1 cellular context compared by ENCODE assay signal in the genomic region with DNA sequence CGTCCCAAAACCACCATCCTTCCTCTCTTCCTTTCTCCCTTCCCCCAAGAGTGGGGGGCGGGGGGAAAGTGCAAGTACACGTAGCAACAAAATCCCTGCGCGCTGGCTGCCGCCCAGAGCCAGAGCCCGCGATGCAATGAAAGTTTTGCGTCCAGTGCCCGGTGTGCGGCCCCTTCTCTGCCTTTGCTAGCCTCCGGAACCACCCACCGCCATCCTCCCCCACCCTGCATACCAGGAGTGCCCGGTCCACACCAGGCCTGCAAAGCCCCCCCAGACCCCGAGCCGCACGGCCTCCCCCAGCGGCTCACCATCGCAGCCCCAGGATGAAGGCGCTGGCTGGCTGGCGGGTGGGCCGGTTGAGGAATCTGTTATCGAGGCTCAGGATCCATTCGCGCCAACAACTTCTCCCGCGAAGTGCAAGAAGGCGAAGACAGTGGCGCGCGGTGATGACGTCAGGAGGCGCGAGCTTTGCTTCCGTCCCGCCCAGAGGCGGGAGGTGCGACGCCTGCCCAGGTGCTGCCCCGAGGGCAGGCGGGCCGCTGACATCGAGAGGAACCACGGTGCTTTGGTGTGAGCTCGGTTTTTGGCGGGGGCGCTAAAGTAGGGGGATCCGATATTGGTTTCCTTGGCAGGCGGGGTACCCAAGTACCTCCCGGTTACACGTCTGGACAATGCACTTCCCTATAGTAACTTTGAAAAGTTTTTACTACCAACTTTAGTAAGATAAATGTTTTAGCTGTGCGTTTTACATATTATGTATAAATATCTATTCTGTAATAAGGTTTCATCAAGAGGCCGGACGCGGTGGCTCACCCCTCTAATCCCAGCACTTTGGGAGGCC.
TF ChIP-seq lines count a peak whose summit lies in the region.

A gene with protein sequence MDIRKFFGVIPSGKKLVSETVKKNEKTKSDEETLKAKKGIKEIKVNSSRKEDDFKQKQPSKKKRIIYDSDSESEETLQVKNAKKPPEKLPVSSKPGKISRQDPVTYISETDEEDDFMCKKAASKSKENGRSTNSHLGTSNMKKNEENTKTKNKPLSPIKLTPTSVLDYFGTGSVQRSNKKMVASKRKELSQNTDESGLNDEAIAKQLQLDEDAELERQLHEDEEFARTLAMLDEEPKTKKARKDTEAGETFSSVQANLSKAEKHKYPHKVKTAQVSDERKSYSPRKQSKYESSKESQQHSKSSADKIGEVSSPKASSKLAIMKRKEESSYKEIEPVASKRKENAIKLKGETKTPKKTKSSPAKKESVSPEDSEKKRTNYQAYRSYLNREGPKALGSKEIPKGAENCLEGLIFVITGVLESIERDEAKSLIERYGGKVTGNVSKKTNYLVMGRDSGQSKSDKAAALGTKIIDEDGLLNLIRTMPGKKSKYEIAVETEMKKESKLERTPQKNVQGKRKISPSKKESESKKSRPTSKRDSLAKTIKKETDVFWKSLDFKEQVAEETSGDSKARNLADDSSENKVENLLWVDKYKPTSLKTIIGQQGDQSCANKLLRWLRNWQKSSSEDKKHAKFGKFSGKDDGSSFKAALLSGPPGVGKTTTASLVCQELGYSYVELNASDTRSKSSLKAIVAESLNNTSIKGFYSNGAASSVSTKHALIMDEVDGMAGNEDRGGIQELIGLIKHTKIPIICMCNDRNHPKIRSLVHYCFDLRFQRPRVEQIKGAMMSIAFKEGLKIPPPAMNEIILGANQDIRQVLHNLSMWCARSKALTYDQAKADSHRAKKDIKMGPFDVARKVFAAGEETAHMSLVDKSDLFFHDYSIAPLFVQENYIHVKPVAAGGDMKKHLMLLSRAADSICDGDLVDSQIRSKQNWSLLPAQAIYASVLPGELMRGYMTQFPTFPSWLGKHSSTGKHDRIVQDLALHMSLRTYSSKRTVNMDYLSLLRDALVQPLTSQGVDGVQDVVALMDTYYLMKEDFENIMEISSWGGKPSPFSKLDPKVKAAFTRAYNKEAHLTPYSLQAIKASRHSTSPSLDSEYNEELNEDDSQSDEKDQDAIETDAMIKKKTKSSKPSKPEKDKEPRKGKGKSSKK (minus strand): TSS at position 432 of the 841 bp plus-strand sequence. CDS start 121 bp downstream, at position 311.

TF ChIP-seq in GM12878, 131 proteins besides CTCF, POLR2A, EP300 and RAD21 (continued from another document and continues in another):
- TF ChIP-seq, protein P1, sequence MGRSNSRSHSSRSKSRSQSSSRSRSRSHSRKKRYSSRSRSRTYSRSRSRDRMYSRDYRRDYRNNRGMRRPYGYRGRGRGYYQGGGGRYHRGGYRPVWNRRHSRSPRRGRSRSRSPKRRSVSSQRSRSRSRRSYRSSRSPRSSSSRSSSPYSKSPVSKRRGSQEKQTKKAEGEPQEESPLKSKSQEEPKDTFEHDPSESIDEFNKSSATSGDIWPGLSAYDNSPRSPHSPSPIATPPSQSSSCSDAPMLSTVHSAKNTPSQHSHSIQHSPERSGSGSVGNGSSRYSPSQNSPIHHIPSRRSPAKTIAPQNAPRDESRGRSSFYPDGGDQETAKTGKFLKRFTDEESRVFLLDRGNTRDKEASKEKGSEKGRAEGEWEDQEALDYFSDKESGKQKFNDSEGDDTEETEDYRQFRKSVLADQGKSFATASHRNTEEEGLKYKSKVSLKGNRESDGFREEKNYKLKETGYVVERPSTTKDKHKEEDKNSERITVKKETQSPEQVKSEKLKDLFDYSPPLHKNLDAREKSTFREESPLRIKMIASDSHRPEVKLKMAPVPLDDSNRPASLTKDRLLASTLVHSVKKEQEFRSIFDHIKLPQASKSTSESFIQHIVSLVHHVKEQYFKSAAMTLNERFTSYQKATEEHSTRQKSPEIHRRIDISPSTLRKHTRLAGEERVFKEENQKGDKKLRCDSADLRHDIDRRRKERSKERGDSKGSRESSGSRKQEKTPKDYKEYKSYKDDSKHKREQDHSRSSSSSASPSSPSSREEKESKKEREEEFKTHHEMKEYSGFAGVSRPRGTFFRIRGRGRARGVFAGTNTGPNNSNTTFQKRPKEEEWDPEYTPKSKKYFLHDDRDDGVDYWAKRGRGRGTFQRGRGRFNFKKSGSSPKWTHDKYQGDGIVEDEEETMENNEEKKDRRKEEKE (IDR thresholded peaks at IDR 0.05): no peak
- peak; percentile 11 for TF ChIP-seq RUNX3 (IDR thresholded peaks at IDR 0.05; ENCODE audit: low read length)
- peak; percentile 54; the same call in 1 of the 2 replicates for TF ChIP-seq JUND (IDR thresholded peaks at IDR 0.05; ENCODE audit: low read depth, low read length)
- TF ChIP-seq, protein P2, sequence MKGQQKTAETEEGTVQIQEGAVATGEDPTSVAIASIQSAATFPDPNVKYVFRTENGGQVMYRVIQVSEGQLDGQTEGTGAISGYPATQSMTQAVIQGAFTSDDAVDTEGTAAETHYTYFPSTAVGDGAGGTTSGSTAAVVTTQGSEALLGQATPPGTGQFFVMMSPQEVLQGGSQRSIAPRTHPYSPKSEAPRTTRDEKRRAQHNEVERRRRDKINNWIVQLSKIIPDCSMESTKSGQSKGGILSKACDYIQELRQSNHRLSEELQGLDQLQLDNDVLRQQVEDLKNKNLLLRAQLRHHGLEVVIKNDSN (IDR thresholded peaks at IDR 0.05; ENCODE audit: borderline replicate concordance, extremely low read length, insufficient read depth, low read depth, low read length): no peak
- TF ChIP-seq BHLHE40 (IDR thresholded peaks at IDR 0.05; ENCODE audit: borderline replicate concordance in 1 of 2, low read depth in 2 of 2, low read length in 1 of 2): peak; percentile 53 to 67; a peak in 3 of 4 replicates
- TF ChIP-seq CBX3 (IDR thresholded peaks at IDR 0.05; ENCODE audit: borderline replicate concordance, low read depth): no peak
- TF ChIP-seq, protein P3, sequence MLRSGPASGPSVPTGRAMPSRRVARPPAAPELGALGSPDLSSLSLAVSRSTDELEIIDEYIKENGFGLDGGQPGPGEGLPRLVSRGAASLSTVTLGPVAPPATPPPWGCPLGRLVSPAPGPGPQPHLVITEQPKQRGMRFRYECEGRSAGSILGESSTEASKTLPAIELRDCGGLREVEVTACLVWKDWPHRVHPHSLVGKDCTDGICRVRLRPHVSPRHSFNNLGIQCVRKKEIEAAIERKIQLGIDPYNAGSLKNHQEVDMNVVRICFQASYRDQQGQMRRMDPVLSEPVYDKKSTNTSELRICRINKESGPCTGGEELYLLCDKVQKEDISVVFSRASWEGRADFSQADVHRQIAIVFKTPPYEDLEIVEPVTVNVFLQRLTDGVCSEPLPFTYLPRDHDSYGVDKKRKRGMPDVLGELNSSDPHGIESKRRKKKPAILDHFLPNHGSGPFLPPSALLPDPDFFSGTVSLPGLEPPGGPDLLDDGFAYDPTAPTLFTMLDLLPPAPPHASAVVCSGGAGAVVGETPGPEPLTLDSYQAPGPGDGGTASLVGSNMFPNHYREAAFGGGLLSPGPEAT (IDR thresholded peaks at IDR 0.05; ENCODE audit: low read depth): peak; percentile 92
- TF ChIP-seq, protein P4, sequence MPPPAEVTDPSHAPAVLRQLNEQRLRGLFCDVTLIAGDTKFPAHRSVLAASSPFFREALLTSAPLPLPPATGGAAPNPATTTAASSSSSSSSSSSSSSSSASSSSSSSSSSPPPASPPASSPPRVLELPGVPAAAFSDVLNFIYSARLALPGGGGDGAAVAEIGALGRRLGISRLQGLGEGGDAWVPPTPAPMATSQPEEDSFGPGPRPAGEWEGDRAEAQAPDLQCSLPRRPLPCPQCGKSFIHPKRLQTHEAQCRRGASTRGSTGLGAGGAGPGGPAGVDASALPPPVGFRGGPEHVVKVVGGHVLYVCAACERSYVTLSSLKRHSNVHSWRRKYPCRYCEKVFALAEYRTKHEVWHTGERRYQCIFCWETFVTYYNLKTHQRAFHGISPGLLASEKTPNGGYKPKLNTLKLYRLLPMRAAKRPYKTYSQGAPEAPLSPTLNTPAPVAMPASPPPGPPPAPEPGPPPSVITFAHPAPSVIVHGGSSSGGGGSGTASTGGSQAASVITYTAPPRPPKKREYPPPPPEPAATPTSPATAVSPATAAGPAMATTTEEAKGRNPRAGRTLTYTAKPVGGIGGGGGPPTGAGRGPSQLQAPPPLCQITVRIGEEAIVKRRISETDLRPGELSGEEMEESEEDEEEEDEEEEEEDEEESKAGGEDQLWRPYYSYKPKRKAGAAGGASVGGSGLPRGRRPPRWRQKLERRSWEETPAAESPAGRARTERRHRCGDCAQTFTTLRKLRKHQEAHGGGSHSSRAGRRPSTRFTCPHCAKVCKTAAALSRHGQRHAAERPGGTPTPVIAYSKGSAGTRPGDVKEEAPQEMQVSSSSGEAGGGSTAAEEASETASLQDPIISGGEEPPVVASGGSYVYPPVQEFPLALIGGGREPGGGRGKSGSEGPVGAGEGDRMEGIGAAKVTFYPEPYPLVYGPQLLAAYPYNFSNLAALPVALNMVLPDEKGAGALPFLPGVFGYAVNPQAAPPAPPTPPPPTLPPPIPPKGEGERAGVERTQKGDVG (CRISPR knock-in tag; IDR thresholded peaks at IDR 0.05): no peak
- TF ChIP-seq, protein P5, sequence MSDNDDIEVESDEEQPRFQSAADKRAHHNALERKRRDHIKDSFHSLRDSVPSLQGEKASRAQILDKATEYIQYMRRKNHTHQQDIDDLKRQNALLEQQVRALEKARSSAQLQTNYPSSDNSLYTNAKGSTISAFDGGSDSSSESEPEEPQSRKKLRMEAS (IDR thresholded peaks at IDR 0.05; ENCODE audit: low read depth, low read length): peak; percentile 100
- TF ChIP-seq, protein P6, sequence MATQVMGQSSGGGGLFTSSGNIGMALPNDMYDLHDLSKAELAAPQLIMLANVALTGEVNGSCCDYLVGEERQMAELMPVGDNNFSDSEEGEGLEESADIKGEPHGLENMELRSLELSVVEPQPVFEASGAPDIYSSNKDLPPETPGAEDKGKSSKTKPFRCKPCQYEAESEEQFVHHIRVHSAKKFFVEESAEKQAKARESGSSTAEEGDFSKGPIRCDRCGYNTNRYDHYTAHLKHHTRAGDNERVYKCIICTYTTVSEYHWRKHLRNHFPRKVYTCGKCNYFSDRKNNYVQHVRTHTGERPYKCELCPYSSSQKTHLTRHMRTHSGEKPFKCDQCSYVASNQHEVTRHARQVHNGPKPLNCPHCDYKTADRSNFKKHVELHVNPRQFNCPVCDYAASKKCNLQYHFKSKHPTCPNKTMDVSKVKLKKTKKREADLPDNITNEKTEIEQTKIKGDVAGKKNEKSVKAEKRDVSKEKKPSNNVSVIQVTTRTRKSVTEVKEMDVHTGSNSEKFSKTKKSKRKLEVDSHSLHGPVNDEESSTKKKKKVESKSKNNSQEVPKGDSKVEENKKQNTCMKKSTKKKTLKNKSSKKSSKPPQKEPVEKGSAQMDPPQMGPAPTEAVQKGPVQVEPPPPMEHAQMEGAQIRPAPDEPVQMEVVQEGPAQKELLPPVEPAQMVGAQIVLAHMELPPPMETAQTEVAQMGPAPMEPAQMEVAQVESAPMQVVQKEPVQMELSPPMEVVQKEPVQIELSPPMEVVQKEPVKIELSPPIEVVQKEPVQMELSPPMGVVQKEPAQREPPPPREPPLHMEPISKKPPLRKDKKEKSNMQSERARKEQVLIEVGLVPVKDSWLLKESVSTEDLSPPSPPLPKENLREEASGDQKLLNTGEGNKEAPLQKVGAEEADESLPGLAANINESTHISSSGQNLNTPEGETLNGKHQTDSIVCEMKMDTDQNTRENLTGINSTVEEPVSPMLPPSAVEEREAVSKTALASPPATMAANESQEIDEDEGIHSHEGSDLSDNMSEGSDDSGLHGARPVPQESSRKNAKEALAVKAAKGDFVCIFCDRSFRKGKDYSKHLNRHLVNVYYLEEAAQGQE (IDR thresholded peaks at IDR 0.05; ENCODE audit: low read depth, low read length): no peak
- TF ChIP-seq POLR2AphosphoS5 (IDR thresholded peaks at IDR 0.05; ENCODE audit: low read length): peak; percentile 63
- TF ChIP-seq, protein P7, sequence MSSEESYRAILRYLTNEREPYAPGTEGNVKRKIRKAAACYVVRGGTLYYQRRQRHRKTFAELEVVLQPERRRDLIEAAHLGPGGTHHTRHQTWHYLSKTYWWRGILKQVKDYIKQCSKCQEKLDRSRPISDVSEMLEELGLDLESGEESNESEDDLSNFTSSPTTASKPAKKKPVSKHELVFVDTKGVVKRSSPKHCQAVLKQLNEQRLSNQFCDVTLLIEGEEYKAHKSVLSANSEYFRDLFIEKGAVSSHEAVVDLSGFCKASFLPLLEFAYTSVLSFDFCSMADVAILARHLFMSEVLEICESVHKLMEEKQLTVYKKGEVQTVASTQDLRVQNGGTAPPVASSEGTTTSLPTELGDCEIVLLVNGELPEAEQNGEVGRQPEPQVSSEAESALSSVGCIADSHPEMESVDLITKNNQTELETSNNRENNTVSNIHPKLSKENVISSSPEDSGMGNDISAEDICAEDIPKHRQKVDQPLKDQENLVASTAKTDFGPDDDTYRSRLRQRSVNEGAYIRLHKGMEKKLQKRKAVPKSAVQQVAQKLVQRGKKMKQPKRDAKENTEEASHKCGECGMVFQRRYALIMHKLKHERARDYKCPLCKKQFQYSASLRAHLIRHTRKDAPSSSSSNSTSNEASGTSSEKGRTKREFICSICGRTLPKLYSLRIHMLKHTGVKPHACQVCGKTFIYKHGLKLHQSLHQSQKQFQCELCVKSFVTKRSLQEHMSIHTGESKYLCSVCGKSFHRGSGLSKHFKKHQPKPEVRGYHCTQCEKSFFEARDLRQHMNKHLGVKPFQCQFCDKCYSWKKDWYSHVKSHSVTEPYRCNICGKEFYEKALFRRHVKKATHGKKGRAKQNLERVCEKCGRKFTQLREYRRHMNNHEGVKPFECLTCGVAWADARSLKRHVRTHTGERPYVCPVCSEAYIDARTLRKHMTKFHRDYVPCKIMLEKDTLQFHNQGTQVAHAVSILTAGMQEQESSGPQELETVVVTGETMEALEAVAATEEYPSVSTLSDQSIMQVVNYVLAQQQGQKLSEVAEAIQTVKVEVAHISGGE (CRISPR knock-in tag; IDR thresholded peaks at IDR 0.05): no peak
- TF ChIP-seq, protein P8, sequence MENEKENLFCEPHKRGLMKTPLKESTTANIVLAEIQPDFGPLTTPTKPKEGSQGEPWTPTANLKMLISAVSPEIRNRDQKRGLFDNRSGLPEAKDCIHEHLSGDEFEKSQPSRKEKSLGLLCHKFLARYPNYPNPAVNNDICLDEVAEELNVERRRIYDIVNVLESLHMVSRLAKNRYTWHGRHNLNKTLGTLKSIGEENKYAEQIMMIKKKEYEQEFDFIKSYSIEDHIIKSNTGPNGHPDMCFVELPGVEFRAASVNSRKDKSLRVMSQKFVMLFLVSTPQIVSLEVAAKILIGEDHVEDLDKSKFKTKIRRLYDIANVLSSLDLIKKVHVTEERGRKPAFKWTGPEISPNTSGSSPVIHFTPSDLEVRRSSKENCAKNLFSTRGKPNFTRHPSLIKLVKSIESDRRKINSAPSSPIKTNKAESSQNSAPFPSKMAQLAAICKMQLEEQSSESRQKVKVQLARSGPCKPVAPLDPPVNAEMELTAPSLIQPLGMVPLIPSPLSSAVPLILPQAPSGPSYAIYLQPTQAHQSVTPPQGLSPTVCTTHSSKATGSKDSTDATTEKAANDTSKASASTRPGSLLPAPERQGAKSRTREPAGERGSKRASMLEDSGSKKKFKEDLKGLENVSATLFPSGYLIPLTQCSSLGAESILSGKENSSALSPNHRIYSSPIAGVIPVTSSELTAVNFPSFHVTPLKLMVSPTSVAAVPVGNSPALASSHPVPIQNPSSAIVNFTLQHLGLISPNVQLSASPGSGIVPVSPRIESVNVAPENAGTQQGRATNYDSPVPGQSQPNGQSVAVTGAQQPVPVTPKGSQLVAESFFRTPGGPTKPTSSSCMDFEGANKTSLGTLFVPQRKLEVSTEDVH (IDR thresholded peaks at IDR 0.05; ENCODE audit: low read depth, partially characterized antibody): peak; percentile 91
- no peak for TF ChIP-seq ZSCAN29 (IDR thresholded peaks at IDR 0.05)
- no peak for TF ChIP-seq ZNF622 (IDR thresholded peaks at IDR 0.05)
- TF ChIP-seq POU2F2 (IDR thresholded peaks at IDR 0.05; ENCODE audit: borderline replicate concordance, low read depth, low read length): peak; percentile 50; the same call in 1 of the 3 replicates
- TF ChIP-seq IKZF1 (conservative IDR thresholded peaks at IDR 0.05): peak; percentile 55; the same call in 1 of the 2 replicates
- TF ChIP-seq TARDBP (IDR thresholded peaks at IDR 0.05; ENCODE audit: borderline replicate concordance): peak; percentile 83; the same call in 1 of the 2 replicates
- TF ChIP-seq ETV6 (conservative IDR thresholded peaks at IDR 0.05 in 1 of 2, IDR thresholded peaks at IDR 0.05 in 1 of 2; ENCODE audit: borderline replicate concordance in 1 of 2, low read depth in 1 of 2): peak in 1 of 2 experiments; percentile 29; a peak in 1 of 4 replicates
- TF ChIP-seq SP1 (IDR thresholded peaks at IDR 0.05; ENCODE audit: low read depth, low read length): peak; percentile 37
- TF ChIP-seq YY1 (IDR thresholded peaks at IDR 0.05; ENCODE audit: low read depth, low read length): peak; percentile 58
- peak; percentile 73 for TF ChIP-seq KLF5 (IDR thresholded peaks at IDR 0.05; ENCODE audit: partially characterized antibody)
